ENCODE assay signal across 9 cellular contexts in genomic region chr19:2624537-2625091, GRCh38.
DNase-seq lines count a peak whose midpoint lies in the region; ATAC-seq, FAIRE-seq and TF ChIP-seq lines count a peak whose summit lies in the region.
"Had no signal": no experiment of that assay in that cellular context is flagged by ENCODE, and none has a peak within 500 bp of the region (broad histone marks: within the 10 kb centered on the region; RNA-seq: fewer than 3 reads in every experiment).

No MANE protein-coding gene starts in this region.

- no peak for TF ChIP-seq POLR2A in transverse colon (IDR thresholded peaks at IDR 0.05)

- H2AFZ ChIP-seq in GM23338, result no peak overlapping the region
- peak overlapping the region; percentile 27 for H2AFZ ChIP-seq in SU-DHL-6 (ENCODE audit: low read depth, low read length, severe bottlenecking)
- peak overlapping the region; percentile 77 for H2AFZ ChIP-seq in keratinocyte (ENCODE audit: control insufficient read depth, low read length)

- intact Hi-C loops in transverse colon (cut with DNase I; ENCODE audit: low total_unique reads), result no loop called here

- peaks cover 10% of the 10 kb centered on the region for H3K9me3 Mint-ChIP-seq in GM23338

- TF ChIP-seq CTCF in GM23338 (conservative IDR thresholded peaks at IDR 0.05; ENCODE audit: low read depth in 2 of 2), result no peak
- TF ChIP-seq CTCF in SU-DHL-6 (IDR thresholded peaks at IDR 0.05; ENCODE audit: insufficient read depth, low read length, poor library complexity, severe bottlenecking), result no peak
- peak in 2 of 3 experiments; percentile 16 to 18 for TF ChIP-seq CTCF in keratinocyte (optimal IDR thresholded peaks at IDR 0.05 in 1 of 3, IDR thresholded peaks at IDR 0.05 in 1 of 3, conservative IDR thresholded peaks at IDR 0.05 in 1 of 3; ENCODE audit: extremely low read depth in 1 of 3, insufficient read depth in 2 of 3, low read length in 3 of 3)
- TF ChIP-seq CTCF in transverse colon (IDR thresholded peaks at IDR 0.05), result peak in 2 of 5 experiments; percentile 12 to 26

- H3K4me1 ChIP-seq in GM23338 (ENCODE audit: insufficient read depth) (no peaks in the 10 kb centered on the region; the same call in 1 of the 2 replicates), keratinocyte (ENCODE audit: control insufficient read depth, extremely low read depth, insufficient read depth, low read length) (peaks cover 35% of the 10 kb centered on the region), transverse colon (peaks cover 0 to 32% (median 20%) of the 10 kb centered on the region in 4 donors)

- no peaks in the 10 kb centered on the region for H3K79me2 ChIP-seq in GM23338 (replicated peaks; ENCODE audit: insufficient read depth)
- H3K79me2 ChIP-seq in SU-DHL-6 (ENCODE audit: insufficient read depth, low read length), result no peaks in the 10 kb centered on the region
- no peaks in the 10 kb centered on the region for H3K79me2 ChIP-seq in keratinocyte (ENCODE audit: control insufficient read depth, insufficient read depth, low read length)

- H4K20me1 ChIP-seq in GM23338 (replicated peaks; ENCODE audit: insufficient read depth), result no peaks in the 10 kb centered on the region
- no peaks in the 10 kb centered on the region for H4K20me1 ChIP-seq in SU-DHL-6 (ENCODE audit: low read depth, low read length)
- H4K20me1 ChIP-seq in keratinocyte (ENCODE audit: control insufficient read depth, extremely low read depth, insufficient read depth, low read length), result no peaks in the 10 kb centered on the region

- H3K4me2 ChIP-seq in GM23338, result no peak overlapping the region
- H3K4me2 ChIP-seq in SU-DHL-6 (ENCODE audit: low read depth, low read length, poor library complexity, severe bottlenecking), result peak overlapping the region; percentile 81
- H3K4me2 ChIP-seq in keratinocyte (ENCODE audit: control insufficient read depth, extremely low read depth, insufficient read depth, low read depth, low read length), result no peak overlapping the region

- no peak overlapping the region for H3K27ac Mint-ChIP-seq in GM23338

- ATAC-seq in GM23338 (peak; percentile 95), HG03521 (IDR thresholded peaks at IDR 0.05; ENCODE audit: unreplicated experiment) (no peak)
- ATAC-seq: PC-3 had no signal

- dilution Hi-C loops in keratinocyte (cut with MboI; ENCODE audit: extremely low pct_ligation_motif_present, low sequenced_read_pairs), result no loop called here

- DNase-seq in GM23338 (ENCODE audit: low spot score) (peak; percentile 67), keratinocyte (ENCODE audit: low read depth, low spot score) (no peak), transverse colon (no peak), activated T-cell treated with anti-CD3 and anti-CD28 coated beads for 4 hours (no peak)
- DNase-seq in stimulated activated CD4-positive, alpha-beta T cell treated with anti-CD3 and anti-CD28 coated beads, Interleukin-4, amount 100 ng/mL, for 24 hours, result no peak
- DNase-seq: HCEC 1CT, PC-3 had no signal

- H3K27me3 Mint-ChIP-seq in GM23338 (ENCODE audit: insufficient read depth, low read depth, poor library complexity), result peaks cover 3% of the 10 kb centered on the region

- FAIRE-seq in keratinocyte (lab: Jason Lieb, UNC), result no peak

- H3K36me3 ChIP-seq in GM23338 (ENCODE audit: insufficient read depth) (no peaks in the 10 kb centered on the region), SU-DHL-6 (ENCODE audit: low read length) (no peaks in the 10 kb centered on the region; the same call in 1 of the 2 replicates), keratinocyte (ENCODE audit: control insufficient read depth in 2 of 2, extremely low read depth in 1 of 2, insufficient read depth in 2 of 2, low read length in 2 of 2) (no peaks in the 10 kb centered on the region), transverse colon (no peaks in the 10 kb centered on the region)

- H3K4me1 Mint-ChIP-seq in GM23338, result peaks cover 12% of the 10 kb centered on the region

- peaks cover 13% of the 10 kb centered on the region; the same call in 2 of the 3 replicates for H3K36me3 Mint-ChIP-seq in GM23338 (ENCODE audit: low read depth)

- no peaks in the 10 kb centered on the region for H3F3A ChIP-seq in GM23338 (replicated peaks; ENCODE audit: low read depth)
- peaks cover 61% of the 10 kb centered on the region for H3F3A ChIP-seq in SU-DHL-6 (ENCODE audit: insufficient read depth)

- H3K9me2 ChIP-seq in GM23338 (ENCODE audit: insufficient read depth) (no peaks in the 10 kb centered on the region), SU-DHL-6 (replicated peaks; ENCODE audit: insufficient read depth, low read length) (no peaks in the 10 kb centered on the region)

- WGBS in transverse colon (ENCODE audit: low coverage in 1 of 2), 2 donors, result 52 to 60% methylated on average over 1 to 11 of the region's 11 CpGs

- no peaks in the 10 kb centered on the region for H3K27me3 ChIP-seq in GM23338 (ENCODE audit: insufficient read depth)
- no peaks in the 10 kb centered on the region for H3K27me3 ChIP-seq in SU-DHL-6 (ENCODE audit: low read length)
- no peaks in the 10 kb centered on the region for H3K27me3 ChIP-seq in keratinocyte (ENCODE audit: control insufficient read depth, extremely low read depth, insufficient read depth, low read length)
- no peaks in the 10 kb centered on the region for H3K27me3 ChIP-seq in transverse colon

- in situ Hi-C loops in transverse colon (cut with MboI; ENCODE audit: low pct_ligation_motif_present in 1 of 4, low pct_unique_long_range_greater_than_20kb in 1 of 4, low sequenced_read_pairs in 3 of 4), result loop anchor here in 1 of 4 donors (25.0 kb wide), 1 partner anchor 312 kb away; the partner anchor contains the start of gene LINGO3

- H3K9me3 ChIP-seq in SU-DHL-6 (ENCODE audit: insufficient read depth, low read length) (peaks cover 3% of the 10 kb centered on the region; the same call in 1 of the 2 replicates), keratinocyte (ENCODE audit: control insufficient read depth, low read depth, low read length) (peaks cover 10% of the 10 kb centered on the region), transverse colon (no peaks in the 10 kb centered on the region)

- H3K9ac ChIP-seq in SU-DHL-6 (ENCODE audit: low read length), result peak overlapping the region; percentile 58
- H3K9ac ChIP-seq in keratinocyte (ENCODE audit: control insufficient read depth, extremely low read depth, insufficient read depth, low read length), result no peak overlapping the region

- H3K27ac ChIP-seq in GM23338 (ENCODE audit: low read depth), result no peak overlapping the region
- peak overlapping the region; percentile 97 for H3K27ac ChIP-seq in SU-DHL-6 (ENCODE audit: low read depth, low read length)
- H3K27ac ChIP-seq in keratinocyte (ENCODE audit: control insufficient read depth, insufficient read depth, low read length), result no peak overlapping the region
- peak overlapping the region; percentile 52 to 69 (median 58) for H3K27ac ChIP-seq in transverse colon

- H3K9me1 ChIP-seq in keratinocyte (ENCODE audit: control insufficient read depth, extremely low read depth, insufficient read depth, low read length), result no peaks in the 10 kb centered on the region

- TF ChIP-seq EP300 in transverse colon (IDR thresholded peaks at IDR 0.05; ENCODE audit: low read depth), result no peak

- no peak overlapping the region for H3K4me3 Mint-ChIP-seq in GM23338

- H3K4me3 ChIP-seq in GM23338 (no peak overlapping the region), SU-DHL-6 (ENCODE audit: insufficient read depth, low read length, poor library complexity, severe bottlenecking) (peak overlapping the region; percentile 33), keratinocyte (ENCODE audit: control insufficient read depth in 2 of 3, extremely low read depth in 1 of 3, insufficient read depth in 2 of 3, low read depth in 1 of 3, low read length in 3 of 3) (no peak overlapping the region), transverse colon (no peak overlapping the region)

TF ChIP-seq in GM23338, 12 proteins besides CTCF, POLR2A, EP300 and RAD21 (continues in another document):
- TF ChIP-seq REST (IDR thresholded peaks at IDR 0.05; ENCODE audit: unreplicated experiment), result no peak
- no peak for TF ChIP-seq EZH2 (IDR thresholded peaks at IDR 0.05; ENCODE audit: low read depth, unreplicated experiment)
- TF ChIP-seq ZNF331 (CRISPR knock-in tag; IDR thresholded peaks at IDR 0.05; ENCODE audit: low read depth), result no peak
- TF ChIP-seq NANOG (IDR thresholded peaks at IDR 0.05; ENCODE audit: borderline replicate concordance), result no peak
- TF ChIP-seq POLR2AphosphoS5 (IDR thresholded peaks at IDR 0.05; ENCODE audit: low read depth), result no peak
- no peak for TF ChIP-seq EZH2phosphoT487 (IDR thresholded peaks at IDR 0.05; ENCODE audit: unreplicated experiment)
- no peak for TF ChIP-seq CREB1 (CRISPR knock-in tag; IDR thresholded peaks at IDR 0.05; ENCODE audit: low read depth)
- no peak for TF ChIP-seq JUNB (IDR thresholded peaks at IDR 0.05; ENCODE audit: unreplicated experiment)

Comparison
In these comparisons a context has a peak if more than half of its experiments do, and no peak if none do; other contexts are left out.
1. H3K27ac ChIP-seq: peak in SU-DHL-6 (single experiment) and transverse colon (4 of 4); none in GM23338 (single experiment) and keratinocyte (single experiment).
2. CTCF ChIP-seq: peak in keratinocyte (2 of 3); none in GM23338 (0 of 2) and SU-DHL-6 (single experiment).